29 cellular contexts compared by ENCODE assay signal in the genomic region with DNA sequence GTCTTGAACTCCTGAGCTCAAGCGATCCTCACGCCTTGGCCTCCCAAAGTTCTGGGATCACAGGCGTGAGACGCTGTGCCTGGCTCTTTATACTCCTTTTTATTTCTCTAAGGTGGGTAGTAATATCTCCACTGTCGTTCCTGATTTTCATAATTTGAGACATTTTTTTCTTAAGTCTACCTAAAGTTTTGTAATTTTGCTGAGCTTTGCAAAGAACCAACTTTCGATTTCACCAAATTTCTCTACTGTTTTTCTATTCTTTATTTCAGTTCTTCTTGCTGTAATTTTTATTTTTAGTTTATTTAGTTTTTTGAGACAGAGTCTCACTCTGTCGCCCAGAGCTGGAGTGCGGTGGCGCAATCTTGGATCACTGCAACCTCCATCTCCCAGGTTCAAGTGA.
"Had no signal": no experiment of that assay in that cellular context is flagged by ENCODE, and none has a peak within 500 bp of the region (broad histone marks: within the 10 kb centered on the region; RNA-seq: fewer than 3 reads in every experiment).

No MANE protein-coding gene starts in this region.

- H3K27ac ChIP-seq: colonic mucosa, coronary artery, dorsolateral prefrontal cortex, epithelial cell of prostate, esophagus muscularis mucosa, esophagus squamous epithelium, foreskin keratinocyte, gastrocnemius medialis, gastroesophageal sphincter, heart left ventricle, heart right ventricle had no signal

- H3K4me3 ChIP-seq: colonic mucosa, coronary artery, dorsolateral prefrontal cortex, esophagus muscularis mucosa, esophagus squamous epithelium, gastrocnemius medialis, gastroesophageal sphincter, heart left ventricle, heart right ventricle had no signal

- H3K27me3 ChIP-seq: colonic mucosa, esophagus muscularis mucosa, esophagus squamous epithelium, foreskin keratinocyte, gastrocnemius medialis, gastroesophageal sphincter had no signal

- FAIRE-seq: colon, endometrium, endothelial cell of umbilical vein, frontal cortex had no signal

- H3K9me3 ChIP-seq: colonic mucosa, esophagus muscularis mucosa, esophagus squamous epithelium, gastrocnemius medialis, gastroesophageal sphincter, heart left ventricle, heart right ventricle had no signal

- H3K27me3 Mint-ChIP-seq: dendritic cell treated with granulocyte-macrophage colony-stimulating factor and Interleukin-4, amounts not matched to agents 40 ng/mL and 50 ng/mL, for 4 days; effector memory CD8-positive, alpha-beta T cell had no signal

- DNase-seq: colonic mucosa; cortex of kidney; dermis blood vessel endothelial cell; dorsolateral prefrontal cortex; effector CD4-positive, alpha-beta T cell; effector CD8-positive, alpha-beta T cell; effector memory CD4-positive, alpha-beta T cell; effector memory CD8-positive, alpha-beta T cell; endodermal cell; erythroblast; esophagus squamous epithelium; foreskin fibroblast; foreskin keratinocyte; foreskin melanocyte; gastrocnemius medialis; glutamatergic neuron; head of caudate nucleus; heart left ventricle; heart right ventricle had no signal

- H3K4me3 Mint-ChIP-seq: dendritic cell treated with granulocyte-macrophage colony-stimulating factor and Interleukin-4, amounts not matched to agents 40 ng/mL and 50 ng/mL, for 4 days; effector memory CD8-positive, alpha-beta T cell; endodermal cell had no signal

- H3K27ac Mint-ChIP-seq: dendritic cell treated with granulocyte-macrophage colony-stimulating factor and Interleukin-4, amounts not matched to agents 40 ng/mL and 50 ng/mL, for 4 days; effector memory CD8-positive, alpha-beta T cell; endodermal cell had no signal

- H3K9me3 Mint-ChIP-seq: dendritic cell treated with granulocyte-macrophage colony-stimulating factor and Interleukin-4, amounts not matched to agents 40 ng/mL and 50 ng/mL, for 4 days; effector memory CD8-positive, alpha-beta T cell had no signal

- ATAC-seq: effector memory CD8-positive, alpha-beta T cell; esophagus mucosa; foreskin keratinocyte; gastrocnemius medialis; gastroesophageal sphincter; heart left ventricle; heart right ventricle had no signal

- H3K4me1 ChIP-seq: colonic mucosa, esophagus muscularis mucosa, esophagus squamous epithelium, foreskin keratinocyte, gastrocnemius medialis, gastroesophageal sphincter, heart left ventricle had no signal

- H3K4me1 Mint-ChIP-seq: endodermal cell had no signal

- H3K36me3 ChIP-seq: colonic mucosa, esophagus muscularis mucosa, esophagus squamous epithelium, gastrocnemius medialis, gastroesophageal sphincter, heart left ventricle, heart right ventricle had no signal
